22 cellular contexts compared by ENCODE assay signal in genomic region chr6:150247803-150248202, GRCh38.
DNase-seq lines count a peak whose midpoint lies in the region; ATAC-seq and TF ChIP-seq lines count a peak whose summit lies in the region.
"Had no signal": no experiment of that assay in that cellular context is flagged by ENCODE, and none has a peak within 500 bp of the region (broad histone marks: within the 10 kb centered on the region; RNA-seq: fewer than 3 reads in every experiment).

No MANE protein-coding gene starts in this region.

- CTCF ChIA-PET in HCT116 (lab: Charles Lee) (no interaction called here), HEK293 (lab: Yijun Ruan, JAX) (no interaction called here)

- BruUV-seq in HCT116 (replicated peaks; lab: Mats Ljungman, UMichigan) = no TSS peak

- ATAC-seq in HCT116 (no peak), GM18907 (IDR thresholded peaks at IDR 0.05; ENCODE audit: unreplicated experiment) (no peak)

- TF ChIP-seq CTCF in HCT116 (IDR thresholded peaks at IDR 0.05 in 2 of 3, conservative IDR thresholded peaks at IDR 0.05 in 1 of 3; ENCODE audit: borderline replicate concordance in 1 of 3, insufficient read depth in 1 of 3, low read depth in 2 of 3, low read length in 2 of 3) (no peak), HEK293 (tag by site-specific recombination; IDR thresholded peaks at IDR 0.05) (no peak), VCaP (conservative IDR thresholded peaks at IDR 0.05) (no peak)

- DNase-seq in HCT116 (ENCODE audit: low read depth, low spot score) (no peak), anterior cingulate cortex (lab: John Stamatoyannopoulos, UW) (no peak), 8988T (no peak)
- DNase-seq: ACHN; BE2C; C1 segment of cervical spinal cord; CD4-positive, alpha-beta memory T cell; CD4-positive, CD25-positive, alpha-beta regulatory T cell; CD8-positive, alpha-beta memory T cell; COR-L47; DMS 273 treated with DMSO at 0.1 percent for 48 hours; DMS153; DMS53; DMS79; DND-41; EL; GDM1 had no signal

- H3K79me2 ChIP-seq in HCT116 (ENCODE audit: insufficient read depth, low read length) = no peaks in the 10 kb centered on the region

- RAD21 ChIA-PET in HCT116 (lab: Charles Lee; ENCODE audit: low non-redundant PET in 1 of 2, low total read pairs in 2 of 2, uncharacterized antibody in 2 of 2, unreplicated experiment in 2 of 2) = no interaction called here

- POLR2A ChIA-PET in HCT116 (lab: Charles Lee) = no interaction called here
- POLR2A ChIA-PET in HEK293 (lab: Yijun Ruan, JAX) = no interaction called here

- TF ChIP-seq POLR2A in HCT116 (IDR thresholded peaks at IDR 0.05; ENCODE audit: borderline replicate concordance, extremely low read depth, insufficient read depth, insufficient read length) = no peak

- H3K27ac ChIP-seq in HCT116 (ENCODE audit: low read depth, low read length) (no peak overlapping the region), HEK293 (ENCODE audit: extremely low read depth, low read depth, low read length) (no peak overlapping the region), VCaP (peak overlapping the region; percentile 53)
- H3K27ac ChIP-seq: BLaER1 had no signal

- intact Hi-C loops in HCT116 (cut with micrococcal nuclease) = no loop called here

- no peak overlapping the region for H3K9ac ChIP-seq in HCT116 (ENCODE audit: low read length)
- H3K9ac ChIP-seq: BLaER1 had no signal

- peaks cover 3 to 9% of the 10 kb centered on the region in 2 experiments; a peak in 2 of 4 replicates for H3K9me3 ChIP-seq in HCT116 (ENCODE audit: control insufficient read depth in 1 of 2, insufficient read depth in 1 of 2, low read depth in 1 of 2, low read length in 2 of 2)
- H3K9me3 ChIP-seq in HEK293 (ENCODE audit: control insufficient read depth, insufficient read depth, low read depth, low read length) = no peaks in the 10 kb centered on the region
- H3K9me3 ChIP-seq: BE2C had no signal

- no peaks in the 10 kb centered on the region for H3K27me3 ChIP-seq in HCT116 (ENCODE audit: insufficient read depth, low read length)
- H3K27me3 ChIP-seq: BE2C, BLaER1 had no signal

- H3K4me2 ChIP-seq in HCT116 (ENCODE audit: low read length) = no peak overlapping the region
- H3K4me2 ChIP-seq: BLaER1 had no signal

- H3K9me2 ChIP-seq in HCT116 (ENCODE audit: insufficient read depth) = no peaks in the 10 kb centered on the region

- H3K36me3 ChIP-seq in HCT116 (ENCODE audit: control insufficient read depth in 1 of 2, insufficient read depth in 2 of 2, low read length in 2 of 2) (no peaks in the 10 kb centered on the region), HEK293 (ENCODE audit: control insufficient read depth in 2 of 2, insufficient read depth in 1 of 2, low read length in 2 of 2) (peaks cover 0 to 11% of the 10 kb centered on the region in 2 experiments; a peak in 1 of 3 replicates)
- H3K36me3 ChIP-seq: BE2C had no signal

- no peak overlapping the region for H2AFZ ChIP-seq in HCT116 (ENCODE audit: low read depth, low read length, poor library complexity, severe bottlenecking)

- H3K4me3 ChIP-seq in HCT116 (replicated peaks in 1 of 2; ENCODE audit: low read depth in 1 of 2, low read length in 2 of 2) (no peak overlapping the region), HEK293 (ENCODE audit: low read depth, low read length) (no peak overlapping the region)
- H3K4me3 ChIP-seq: BLaER1, GM12878 had no signal

- H3K4me1 ChIP-seq in HCT116 (ENCODE audit: control insufficient read depth in 1 of 2, insufficient read depth in 2 of 2, low read length in 2 of 2) = peaks cover 14 to 25% of the 10 kb centered on the region in 2 experiments
- peaks cover 22% of the 10 kb centered on the region for H3K4me1 ChIP-seq in HEK293 (ENCODE audit: control insufficient read depth, insufficient read depth, low read length)
- H3K4me1 ChIP-seq: BE2C, BLaER1 had no signal

- TF ChIP-seq RAD21 in HCT116 (IDR thresholded peaks at IDR 0.05; ENCODE audit: low read depth) = no peak

- H4K20me1 ChIP-seq in HCT116 (ENCODE audit: insufficient read depth) = no peaks in the 10 kb centered on the region
- H4K20me1 ChIP-seq: BLaER1 had no signal

TF ChIP-seq in HCT116, 20 proteins besides CTCF, POLR2A, EP300 and RAD21:
- TF ChIP-seq ZFX (IDR thresholded peaks at IDR 0.05) (no peak), TCF7L2 (IDR thresholded peaks at IDR 0.05; ENCODE audit: borderline replicate concordance, extremely low read depth, insufficient read depth, insufficient read length) (no peak), EZH2 (IDR thresholded peaks at IDR 0.05) (no peak), EGR1 (IDR thresholded peaks at IDR 0.05; ENCODE audit: low read depth) (no peak), ZNF274 (IDR thresholded peaks at IDR 0.05; ENCODE audit: low read depth, low read length) (no peak), CBX3 (IDR thresholded peaks at IDR 0.05; ENCODE audit: low read depth) (peak; percentile 92)

TF ChIP-seq in HEK293, 187 proteins besides CTCF, POLR2A, EP300 and RAD21:
- TF ChIP-seq ZNF223 (tag by site-specific recombination; IDR thresholded peaks at IDR 0.05) = no peak
- peak; percentile 94 for TF ChIP-seq SETDB1 (IDR thresholded peaks at IDR 0.05; ENCODE audit: insufficient read length, low read length)
- no peak for TF ChIP-seq ZNF404 (tag by site-specific recombination; IDR thresholded peaks at IDR 0.05)
- no peak for TF ChIP-seq OVOL3 (tag by site-specific recombination; IDR thresholded peaks at IDR 0.05)
- no peak for TF ChIP-seq ZNF335 (tag by site-specific recombination; conservative IDR thresholded peaks at IDR 0.05)
- no peak for TF ChIP-seq ZNF791 (tag by site-specific recombination; IDR thresholded peaks at IDR 0.05)
